17 cellular contexts compared by ENCODE assay signal in genomic region chr19:31255863-31256600, GRCh38.
"Had no signal": no experiment of that assay in that cellular context is flagged by ENCODE, and none has a peak within 500 bp of the region (broad histone marks: within the 10 kb centered on the region; RNA-seq: fewer than 3 reads in every experiment).

No MANE protein-coding gene starts in this region.

- H3K27me3 ChIP-seq: foreskin keratinocyte, ovary, right lobe of liver, testis, upper lobe of left lung had no signal

- H3K4me2 ChIP-seq: smooth muscle cell had no signal

- H3K36me3 ChIP-seq: cardiac muscle cell, ovary, right lobe of liver, upper lobe of left lung had no signal

- DNase-seq: activated CD4-positive, alpha-beta T cell treated with anti-CD3 and anti-CD28 coated beads for 36 hours; activated CD4-positive, alpha-beta T cell treated with anti-CD3 and anti-CD28 coated beads, Interleukin-2, amount 50 U/mL, for 48 hours; dorsolateral prefrontal cortex; hypothalamus; ovary; stimulated activated CD4-positive, alpha-beta T cell treated with anti-CD3 and anti-CD28 coated beads, Interleukin-4, amount 100 ng/mL, for 1 hour; testis; upper lobe of left lung had no signal

- H3K4me1 ChIP-seq: right lobe of liver, testis had no signal

- ATAC-seq: activated CD4-positive, alpha-beta T cell treated with anti-CD3 and anti-CD28 coated beads for 36 hours; foreskin keratinocyte; left lobe of liver; stimulated activated effector memory CD8-positive, alpha-beta T cell treated with anti-CD3 and anti-CD28 coated beads, Interleukin-12 subunit alpha, Interleukin-12 subunit beta, amount 100 ng/mL, for 72 hours; WTC11 had no signal

- H3K4me3 ChIP-seq: cardiac muscle cell, dorsolateral prefrontal cortex, lung, ovary, right lobe of liver, smooth muscle cell, testis, upper lobe of left lung had no signal

- H3K9me3 ChIP-seq: ovary, right lobe of liver, testis, upper lobe of left lung had no signal

- H3K27ac ChIP-seq: cardiac muscle cell, dorsolateral prefrontal cortex, epithelial cell of prostate, foreskin keratinocyte, ovary, right lobe of liver, testis, upper lobe of left lung had no signal
